In the genomic region with DNA sequence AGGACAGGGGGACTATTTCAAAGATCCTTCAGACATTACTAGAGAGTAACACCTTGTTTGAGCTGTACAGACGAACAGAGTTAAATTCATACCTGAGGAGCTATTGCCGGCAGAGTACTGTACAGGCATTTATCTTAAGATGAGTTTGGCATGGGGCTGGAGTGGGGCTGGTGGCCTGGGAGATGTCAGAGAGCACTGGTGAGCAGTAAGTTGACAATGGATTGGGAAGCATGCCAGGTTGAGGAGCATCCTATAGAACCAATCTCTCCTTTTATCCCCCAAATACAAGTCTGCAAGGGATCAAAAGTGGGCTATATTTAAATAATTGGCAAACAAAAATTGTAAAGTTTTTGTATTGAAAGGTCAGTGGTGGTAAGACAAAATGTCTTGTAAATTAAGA, we compare ENCODE assay signal across 34 cellular contexts. TPM values are rescaled to one million over a fixed set of nuclear protein-coding genes. Genes with fewer than 3 reads are reported as not detected.
"Had no signal": no experiment of that assay in that cellular context is flagged by ENCODE, and none has a peak within 500 bp of the region (broad histone marks: within the 10 kb centered on the region; RNA-seq: fewer than 3 reads in every experiment).

No MANE protein-coding gene starts in this region.

- H3K4me1 ChIP-seq: adrenal gland, breast epithelium had no signal

- H3K4me3 ChIP-seq: adrenal gland, body of pancreas, breast epithelium had no signal

- H3K27ac ChIP-seq: adrenal gland, body of pancreas, brain microvascular endothelial cell, breast epithelium, VCaP had no signal

- DNase-seq: activated B cell treated with CpG ODN at 0.5 μM for 24 hours; activated CD4-positive, alpha-beta memory T cell treated with anti-CD3 and anti-CD28 coated beads for 36 hours; activated CD4-positive, alpha-beta T cell treated with anti-CD3 and anti-CD28 coated beads for 4 hours; activated CD4-positive, alpha-beta T cell treated with anti-CD3 and anti-CD28 coated beads, Interleukin-2, amount 10 ng/mL, durations not matched to agents 24 days and 14 days; activated CD4-positive, alpha-beta T cell treated with anti-CD3 and anti-CD28 coated beads, Interleukin-2, amount 50 U/mL, for 1 hour; activated CD4-positive, alpha-beta T cell treated with anti-CD3 and anti-CD28 coated beads, Interleukin-2, amount 50 U/mL, for 4 hours; activated CD4-positive, CD25-positive, alpha-beta regulatory T cell treated with anti-CD3 and anti-CD28 coated beads, Interleukin-2, amount 50 U/mL, for 72 hours; activated CD8-positive, alpha-beta memory T cell treated with anti-CD3 and anti-CD28 coated beads, Interleukin-2, amount 50 U/mL, for 4 hours; activated CD8-positive, alpha-beta T cell treated with anti-CD3 and anti-CD28 coated beads for 36 hours; activated effector memory CD4-positive, alpha-beta T cell treated with anti-CD3 and anti-CD28 coated beads, Interleukin-2, amount 50 U/mL, for 16 hours; activated gamma-delta T cell treated with Interleukin-2 at 50 U/mL for 16 hours; activated naive CD4-positive, alpha-beta T cell; activated naive CD4-positive, alpha-beta T cell treated with anti-CD3 and anti-CD28 coated beads for 36 hours; activated naive CD4-positive, alpha-beta T cell treated with anti-CD3 and anti-CD28 coated beads, Interleukin-2, amount 50 U/mL, for 16 hours; activated naive CD8-positive, alpha-beta T cell treated with anti-CD3 and anti-CD28 coated beads for 36 hours; activated T-cell treated with anti-CD3 and anti-CD28 coated beads for 4 hours; activated T-cell treated with anti-CD3 and anti-CD28 coated beads, Interleukin-2, amount 50 U/mL, for 1 hour; activated T-cell treated with anti-CD3 and anti-CD28 coated beads, Interleukin-2, amount 50 U/mL, for 4 hours; activated T-cell treated with anti-CD3 and anti-CD28 coated beads, Interleukin-2, amount 50 U/mL, for 72 hours; adrenal gland; amniotic stem cell; aorta; body of pancreas; brain microvascular endothelial cell; central memory CD4-positive, alpha-beta T cell; T-helper 2 cell; T-helper 9 cell had no signal

- H3K9me3 ChIP-seq: adrenal gland, body of pancreas, breast epithelium had no signal

- ATAC-seq: activated CD8-positive, alpha-beta T cell treated with anti-CD3 and anti-CD28 coated beads for 36 hours; activated naive CD4-positive, alpha-beta T cell treated with anti-CD3 and anti-CD28 coated beads, Interleukin-2, amount 50 U/mL, for 72 hours; activated T-cell treated with anti-CD3 and anti-CD28 coated beads, Interleukin-2, amount 50 U/mL, for 4 hours; activated T-cell treated with anti-CD3 and anti-CD28 coated beads, Interleukin-2, amount 50 U/mL, for 72 hours; activated T-helper 17 cell treated with anti-CD3 and anti-CD28 coated beads, Interleukin-2, amount 50 U/mL, for 72 hours; body of pancreas had no signal

- H3K36me3 ChIP-seq: adrenal gland, brain microvascular endothelial cell, breast epithelium had no signal

- H3K27me3 ChIP-seq: adrenal gland, body of pancreas, brain microvascular endothelial cell, breast epithelium had no signal

RNA-seq across cellular contexts. Expression of a gene that starts 58.6 kb away (rescaled TPM):
- total RNA-seq: activated B cell treated with CpG ODN at 0.5 μM for 24 hours; activated CD4-positive, alpha-beta memory T cell treated with anti-CD3 and anti-CD28 coated beads for 36 hours; activated CD4-positive, alpha-beta T cell treated with anti-CD3 and anti-CD28 coated beads, Interleukin-2, amount 10 ng/mL, durations not matched to agents 24 days and 14 days; activated CD8-positive, alpha-beta memory T cell treated with anti-CD3 and anti-CD28 coated beads for 36 hours; activated CD8-positive, alpha-beta T cell treated with anti-CD3 and anti-CD28 coated beads for 36 hours; activated naive CD4-positive, alpha-beta T cell treated with anti-CD3 and anti-CD28 coated beads for 36 hours; activated naive CD4-positive, alpha-beta T cell treated with anti-CD3 and anti-CD28 coated beads, Interleukin-2, amount 50 U/mL, for 72 hours; activated naive CD8-positive, alpha-beta T cell treated with anti-CD3 and anti-CD28 coated beads for 36 hours; activated T-cell treated with anti-CD3 and anti-CD28 coated beads, Interleukin-2, amount 50 U/mL, for 4 hours; activated T-cell treated with anti-CD3 and anti-CD28 coated beads, Interleukin-2, amount 50 U/mL, for 72 hours; activated T-helper 1 cell treated with anti-CD3 and anti-CD28 coated beads, Interleukin-12 subunit alpha, Interleukin-12 subunit beta, Interleukin-2, Interleukin-4 antibody, amounts not matched to agents 30 ng/mL and 10 ng/mL and 1 ng/mL, durations not matched to agents 14 hours and 24 hours and 36 hours; activated T-helper 17 cell treated with anti-CD3 and anti-CD28 coated beads, Interleukin-2, amount 50 U/mL, for 72 hours; astrocyte had no signal
- polyA plus RNA-seq: aorta had no signal
